7 cellular contexts compared by ENCODE assay signal in the genomic region with DNA sequence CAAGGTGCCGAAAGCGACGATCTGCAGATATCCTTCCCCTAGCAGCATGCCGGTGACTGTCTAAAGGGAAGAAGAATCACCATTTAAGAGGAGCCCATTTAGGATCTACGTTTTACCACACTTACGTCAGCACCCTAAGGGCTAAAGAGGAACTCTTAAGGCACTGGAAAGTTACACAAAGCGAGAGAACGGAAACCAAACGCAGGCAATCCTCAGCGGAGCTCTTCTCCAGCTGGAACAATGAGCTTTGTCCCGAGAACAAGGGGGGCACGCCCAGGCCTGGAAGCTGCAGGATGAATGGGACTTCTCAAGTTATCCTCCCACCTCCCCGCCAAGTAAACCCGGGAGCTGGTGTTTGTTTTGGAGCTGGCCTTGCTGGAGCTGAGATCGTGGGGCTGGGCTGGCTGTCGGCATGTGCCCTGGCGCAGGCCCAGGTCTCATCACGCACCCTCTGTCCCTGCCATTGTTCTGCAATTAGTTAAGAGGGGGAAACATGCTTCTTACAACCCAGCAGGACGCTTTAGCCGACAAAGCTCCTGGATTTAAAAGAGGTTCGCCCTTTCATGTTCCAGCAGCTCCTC. TPM values are rescaled to one million over a fixed set of nuclear protein-coding genes. Genes with fewer than 3 reads are reported as not detected.
A peak's percentile ranks its signal among the peaks of the same experiment; 100 is the strongest.
DNase-seq lines count a peak whose midpoint lies in the region; ATAC-seq and TF ChIP-seq lines count a peak whose summit lies in the region.

No MANE protein-coding gene starts in this region.

- H3K27ac ChIP-seq in ascending aorta, result peak overlapping the region; percentile 75 to 76
- peak overlapping the region; percentile 81 for H3K27ac ChIP-seq in suprapubic skin

- H3K36me3 ChIP-seq in ascending aorta (no peaks in the 10 kb centered on the region), suprapubic skin (no peaks in the 10 kb centered on the region)

- ATAC-seq in GM18511 (IDR thresholded peaks at IDR 0.05; ENCODE audit: unreplicated experiment), result no peak

- H3K4me1 ChIP-seq in ascending aorta (peaks cover 4 to 24% of the 10 kb centered on the region in 2 donors), suprapubic skin (peaks cover 29% of the 10 kb centered on the region)

- no peaks in the 10 kb centered on the region for H3K9me3 ChIP-seq in ascending aorta
- no peaks in the 10 kb centered on the region for H3K9me3 ChIP-seq in suprapubic skin

- TF ChIP-seq EP300 in suprapubic skin (IDR thresholded peaks at IDR 0.05), result no peak

- H3K4me3 ChIP-seq in ascending aorta (peak overlapping the region; percentile 6 to 48), suprapubic skin (no peak overlapping the region)

- TF ChIP-seq CTCF in ascending aorta (IDR thresholded peaks at IDR 0.05) (no peak), suprapubic skin (IDR thresholded peaks at IDR 0.05) (no peak)

- intact Hi-C loops in ascending aorta (cut with DNase I), result loop anchor here (5.0 kb wide), 1 partner anchor 34 kb away; a partner anchor contains a TSS

- 18% methylated on average over 14 of the region's 21 CpGs for WGBS in suprapubic skin

- DNase-seq in NCI-H1105 (lab: John Stamatoyannopoulos, UW) (peak; percentile 44), ascending aorta (ENCODE audit: low spot score in 2 of 2) (peak in 1 of 2 donors; percentile 79), iris pigment epithelial cell (ENCODE audit: low read depth) (peak; percentile 87), suprapubic skin (ENCODE audit: low spot score in 2 of 2) (no peak), DMS53 (lab: John Stamatoyannopoulos, UW) (no peak), ACHN (no peak)

- no peak for TF ChIP-seq POLR2A in suprapubic skin (IDR thresholded peaks at IDR 0.05)

- in situ Hi-C loops in ACHN (cut with HindIII; ENCODE audit: low pct_ligation_motif_present, low pct_unique_long_range_greater_than_20kb, low sequenced_read_pairs), result no loop called here

- H3K27me3 ChIP-seq in ascending aorta (no peaks in the 10 kb centered on the region), suprapubic skin (no peaks in the 10 kb centered on the region)

RNA-seq across cellular contexts. Expression of a gene that starts 36.5 kb away (rescaled TPM):
- total RNA-seq in ascending aorta, result 188 TPM
- 1 to 10 TPM; 7.0 to 9.5 (median 9.4) TPM for total RNA-seq in suprapubic skin

Comparison
In these comparisons a context has a peak if more than half of its experiments do, and no peak if none do; other contexts are left out.
1. DNase-seq: peak in NCI-H1105 (single experiment) and iris pigment epithelial cell (single experiment); none in suprapubic skin (0 of 2), DMS53 (single experiment) and ACHN (single experiment).
2. RNA of a gene that starts 36.5 kb away (total RNA-seq): 188 TPM in ascending aorta (single experiment); 7.0 to 9.5 TPM in suprapubic skin; every median in the first group is over 10 times any median in the second.